In the genomic region with DNA sequence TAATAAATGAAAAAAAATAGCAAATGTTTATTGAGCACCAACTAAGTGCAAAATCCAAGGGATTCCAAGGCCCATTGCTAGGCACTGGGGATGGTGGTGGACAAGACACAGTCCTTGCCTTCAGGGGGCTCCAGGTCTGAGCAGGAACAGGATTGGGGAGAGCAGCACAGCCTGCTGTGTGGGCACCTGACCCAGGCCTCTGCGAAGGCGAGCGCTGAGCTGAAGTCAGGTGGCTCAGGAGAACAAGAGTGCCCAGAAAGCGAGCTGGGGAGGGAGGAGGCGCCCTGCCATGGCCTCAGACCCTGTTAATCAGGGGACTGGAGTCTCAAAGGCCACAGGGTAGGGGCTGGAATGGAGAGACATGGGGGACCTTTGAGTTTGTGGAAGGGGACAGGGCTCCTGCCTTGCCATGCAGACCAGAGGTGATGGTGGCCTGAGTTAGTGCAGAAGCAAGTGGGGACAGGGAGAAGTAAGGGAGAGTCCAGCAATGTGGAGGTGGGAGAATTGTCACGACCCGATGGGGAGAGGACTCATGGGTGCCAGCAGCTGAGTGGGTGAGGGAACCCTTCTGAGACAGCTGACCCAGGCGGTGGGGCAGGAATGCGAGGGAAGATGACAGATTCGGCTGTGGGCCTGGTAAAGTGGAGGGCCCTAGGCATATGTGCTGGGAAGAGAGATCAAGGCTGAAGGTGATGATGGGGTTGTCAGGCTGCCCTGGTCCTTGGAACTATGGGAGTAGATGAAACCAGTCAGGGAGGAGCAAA, we compare ENCODE assay signal across 1 cellular context.
TF ChIP-seq lines count a peak whose summit lies in the region.

No MANE protein-coding gene starts in this region.

TF ChIP-seq in HepG2, 621 proteins besides CTCF, POLR2A, EP300 and RAD21:
- TF ChIP-seq AGO2 (optimal IDR thresholded peaks at IDR 0.05; ENCODE audit: low read depth, low read length) (peak; percentile 49), CCAR2 (optimal IDR thresholded peaks at IDR 0.05; ENCODE audit: low read depth, low read length) (no peak), ISX (CRISPR knock-in tag; conservative IDR thresholded peaks at IDR 0.05) (no peak), ZC3H13 (CRISPR knock-in tag; IDR thresholded peaks at IDR 0.05) (0 out of 2 replicates have a peak, but pooled peaks have one; percentile 59), FOXK2 (IDR thresholded peaks at IDR 0.05) (no peak), RBM22 (optimal IDR thresholded peaks at IDR 0.05; ENCODE audit: low read length) (peak; percentile 77), GABPA (IDR thresholded peaks at IDR 0.05; ENCODE audit: low read depth, low read length) (no peak), GABPA (CRISPR knock-in tag; IDR thresholded peaks at IDR 0.05; ENCODE audit: low read depth) (no peak), MIER3 (CRISPR knock-in tag; IDR thresholded peaks at IDR 0.05; ENCODE audit: borderline replicate concordance) (no peak), POLR2G (IDR thresholded peaks at IDR 0.05; ENCODE audit: low read depth, low read length) (peak; percentile 47; the same call in 1 of the 2 replicates), ZNF432 (CRISPR knock-in tag; IDR thresholded peaks at IDR 0.05; ENCODE audit: borderline replicate concordance) (no peak)
- TF ChIP-seq, protein P1, sequence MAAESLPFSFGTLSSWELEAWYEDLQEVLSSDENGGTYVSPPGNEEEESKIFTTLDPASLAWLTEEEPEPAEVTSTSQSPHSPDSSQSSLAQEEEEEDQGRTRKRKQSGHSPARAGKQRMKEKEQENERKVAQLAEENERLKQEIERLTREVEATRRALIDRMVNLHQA (CRISPR knock-in tag; IDR thresholded peaks at IDR 0.05) = no peak
TF ChIP-seq in HepG2: peak in this region for 4.
